In the genomic region with DNA sequence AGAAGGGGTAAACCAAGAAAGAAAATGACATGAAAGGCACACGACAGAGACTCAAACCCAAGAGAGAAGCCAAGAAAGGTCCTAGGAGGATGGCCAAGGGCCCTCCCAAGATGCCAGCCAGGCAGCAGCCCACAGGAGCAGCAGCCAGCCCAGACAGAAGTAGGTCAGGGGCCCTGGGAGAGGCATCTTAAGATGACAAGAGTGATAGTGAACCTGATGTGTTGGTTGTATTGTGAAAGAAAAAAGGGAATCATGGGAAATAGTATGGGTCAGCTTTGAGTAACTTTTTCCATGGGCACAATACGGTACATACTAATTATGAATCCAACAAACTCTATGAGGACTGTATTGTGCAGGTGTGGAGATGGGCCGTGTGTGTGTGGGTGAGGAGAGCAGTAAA, we compare ENCODE assay signal across 10 cellular contexts. TPM values are rescaled to one million over a fixed set of nuclear protein-coding genes. Genes with fewer than 3 reads are reported as not detected.
DNase-seq lines count a peak whose midpoint lies in the region; ATAC-seq lines count a peak whose summit lies in the region.
"Had no signal": no experiment of that assay in that cellular context is flagged by ENCODE, and none has a peak within 500 bp of the region (broad histone marks: within the 10 kb centered on the region; RNA-seq: fewer than 3 reads in every experiment).

No MANE protein-coding gene starts in this region.

- POLR2A ChIA-PET in CD8-positive, alpha-beta memory T cell (lab: Charles Lee) = no interaction called here
- POLR2A ChIA-PET in naive thymus-derived CD4-positive, alpha-beta T cell (lab: Charles Lee) = interaction anchor here (0.6 kb wide), 1 partner anchor 839 kb away, joined by 3 read pairs; no protein-coding TSS in a partner anchor

- H3K27me3 ChIP-seq in CD8-positive, alpha-beta memory T cell (ENCODE audit: insufficient read depth, low read length, poor library complexity, severe bottlenecking) = no peaks in the 10 kb centered on the region
- H3K27me3 ChIP-seq in naive thymus-derived CD4-positive, alpha-beta T cell (ENCODE audit: control insufficient read depth in 2 of 2, insufficient read depth in 2 of 2, low read length in 2 of 2) = no peaks in the 10 kb centered on the region
- H3K27me3 ChIP-seq: sigmoid colon had no signal

- peaks cover 0 to 2% of the 10 kb centered on the region in 2 donors for H3K27me3 Mint-ChIP-seq in CD8-positive, alpha-beta memory T cell
- H3K27me3 Mint-ChIP-seq in activated T-helper 1 cell treated with anti-CD3 and anti-CD28 coated beads, Interleukin-12 subunit alpha, Interleukin-12 subunit beta, Interleukin-2, Interleukin-4 antibody, amounts not matched to agents 30 ng/mL and 10 ng/mL and 1 ng/mL, durations not matched to agents 14 hours and 24 hours and 36 hours (ENCODE audit: insufficient read depth) = peaks cover 2% of the 10 kb centered on the region
- H3K27me3 Mint-ChIP-seq in naive thymus-derived CD4-positive, alpha-beta T cell = no peaks in the 10 kb centered on the region

- CTCF ChIA-PET in CD8-positive, alpha-beta memory T cell (lab: Charles Lee) = interaction anchor here (2.1 kb wide), 1 partner anchor 82 kb away, joined by 6 read pairs; no protein-coding TSS in a partner anchor
- CTCF ChIA-PET in naive thymus-derived CD4-positive, alpha-beta T cell (lab: Charles Lee) = no interaction called here

- intact Hi-C loops in activated T-helper 1 cell treated with anti-CD3 and anti-CD28 coated beads, Interleukin-12 subunit alpha, Interleukin-12 subunit beta, Interleukin-2, Interleukin-4 antibody, amounts not matched to agents 30 ng/mL and 10 ng/mL and 1 ng/mL, durations not matched to agents 14 hours and 24 hours and 36 hours (cut with micrococcal nuclease) = loop anchor here (1.0 to 2.0 kb wide), 2 partner anchors 15 to 102 kb away; no protein-coding TSS in a partner anchor
- intact Hi-C loops in naive thymus-derived CD4-positive, alpha-beta T cell (cut with micrococcal nuclease) = no loop called here

- no peaks in the 10 kb centered on the region for H3K9me3 Mint-ChIP-seq in CD8-positive, alpha-beta memory T cell
- peaks cover 4% of the 10 kb centered on the region for H3K9me3 Mint-ChIP-seq in activated T-helper 1 cell treated with anti-CD3 and anti-CD28 coated beads, Interleukin-12 subunit alpha, Interleukin-12 subunit beta, Interleukin-2, Interleukin-4 antibody, amounts not matched to agents 30 ng/mL and 10 ng/mL and 1 ng/mL, durations not matched to agents 14 hours and 24 hours and 36 hours
- peaks cover 0 to 4% (median under 1%) of the 10 kb centered on the region in 11 donors for H3K9me3 Mint-ChIP-seq in naive thymus-derived CD4-positive, alpha-beta T cell

- no peak overlapping the region for H3K27ac ChIP-seq in CD8-positive, alpha-beta memory T cell (ENCODE audit: low read depth, low read length)
- H3K27ac ChIP-seq in naive thymus-derived CD4-positive, alpha-beta T cell (ENCODE audit: low read depth, low read length) = no peak overlapping the region
- H3K27ac ChIP-seq: sigmoid colon had no signal

- no peaks in the 10 kb centered on the region for H3K36me3 ChIP-seq in CD8-positive, alpha-beta memory T cell (ENCODE audit: insufficient read depth, low read length)
- peaks cover 0 to 7% (median 0%) of the 10 kb centered on the region in 3 experiments for H3K36me3 ChIP-seq in naive thymus-derived CD4-positive, alpha-beta T cell (ENCODE audit: control insufficient read depth in 2 of 3, insufficient read depth in 3 of 3, low read length in 3 of 3)
- H3K36me3 ChIP-seq: sigmoid colon had no signal

- ATAC-seq in naive thymus-derived CD4-positive, alpha-beta T cell = no peak
- ATAC-seq in HG02840 (IDR thresholded peaks at IDR 0.05; ENCODE audit: low FRiP score, unreplicated experiment) = no peak

- H3K4me1 ChIP-seq in CD8-positive, alpha-beta memory T cell (ENCODE audit: insufficient read depth, low read length) = peaks cover 14% of the 10 kb centered on the region
- H3K4me1 ChIP-seq in naive thymus-derived CD4-positive, alpha-beta T cell (ENCODE audit: control insufficient read depth in 2 of 2, insufficient read depth in 2 of 2, low read length in 2 of 2) = peaks cover 5 to 7% of the 10 kb centered on the region in 2 donors

- H3K27ac Mint-ChIP-seq in CD8-positive, alpha-beta memory T cell = peak overlapping the region; percentile 0 to 85 (median 39)
- peak overlapping the region; percentile 67 for H3K27ac Mint-ChIP-seq in activated T-helper 1 cell treated with anti-CD3 and anti-CD28 coated beads, Interleukin-12 subunit alpha, Interleukin-12 subunit beta, Interleukin-2, Interleukin-4 antibody, amounts not matched to agents 30 ng/mL and 10 ng/mL and 1 ng/mL, durations not matched to agents 14 hours and 24 hours and 36 hours
- peak overlapping the region in 1 of 9 donors; percentile 15 for H3K27ac Mint-ChIP-seq in naive thymus-derived CD4-positive, alpha-beta T cell

- peaks cover 4 to 19% (median 10%) of the 10 kb centered on the region in 3 donors for H3K36me3 Mint-ChIP-seq in CD8-positive, alpha-beta memory T cell
- peaks cover 21% of the 10 kb centered on the region for H3K36me3 Mint-ChIP-seq in activated T-helper 1 cell treated with anti-CD3 and anti-CD28 coated beads, Interleukin-12 subunit alpha, Interleukin-12 subunit beta, Interleukin-2, Interleukin-4 antibody, amounts not matched to agents 30 ng/mL and 10 ng/mL and 1 ng/mL, durations not matched to agents 14 hours and 24 hours and 36 hours (ENCODE audit: low read depth)
- H3K36me3 Mint-ChIP-seq in naive thymus-derived CD4-positive, alpha-beta T cell = peaks cover 3 to 33% (median 7%) of the 10 kb centered on the region in 5 donors

- H3K4me3 ChIP-seq in CD8-positive, alpha-beta memory T cell (ENCODE audit: low read length) = no peak overlapping the region
- H3K4me3 ChIP-seq in naive thymus-derived CD4-positive, alpha-beta T cell (ENCODE audit: low read length) = no peak overlapping the region
- H3K4me3 ChIP-seq: sigmoid colon had no signal

- H3K9me3 ChIP-seq in CD8-positive, alpha-beta memory T cell (ENCODE audit: low read length) = no peaks in the 10 kb centered on the region
- H3K9me3 ChIP-seq in naive thymus-derived CD4-positive, alpha-beta T cell (ENCODE audit: control insufficient read depth in 2 of 3, low read length in 3 of 3) = no peaks in the 10 kb centered on the region
- H3K9me3 ChIP-seq: sigmoid colon had no signal

- H3K4me3 Mint-ChIP-seq in CD8-positive, alpha-beta memory T cell = peak overlapping the region; percentile 10 to 93 (median 67)
- peak overlapping the region; percentile 89 for H3K4me3 Mint-ChIP-seq in activated T-helper 1 cell treated with anti-CD3 and anti-CD28 coated beads, Interleukin-12 subunit alpha, Interleukin-12 subunit beta, Interleukin-2, Interleukin-4 antibody, amounts not matched to agents 30 ng/mL and 10 ng/mL and 1 ng/mL, durations not matched to agents 14 hours and 24 hours and 36 hours
- peak overlapping the region in 8 of 10 donors; percentile 1 to 95 (median 24) for H3K4me3 Mint-ChIP-seq in naive thymus-derived CD4-positive, alpha-beta T cell

- no peak for DNase-seq in CD8-positive, alpha-beta memory T cell
- peak; percentile 11 for DNase-seq in M059J (ENCODE audit: low read depth)
- DNase-seq in activated T-helper 1 cell treated with anti-CD3 and anti-CD28 coated beads, Interleukin-12 subunit alpha, Interleukin-12 subunit beta, Interleukin-2, Interleukin-4 antibody, amounts not matched to agents 30 ng/mL and 10 ng/mL and 1 ng/mL, durations not matched to agents 14 hours and 24 hours and 36 hours (ENCODE audit: low spot score) = no peak
- DNase-seq in naive thymus-derived CD4-positive, alpha-beta T cell = peak in 1 of 9 donors; percentile 37
- no peak for DNase-seq in DMS79 (lab: John Stamatoyannopoulos, UW)
- no peak for DNase-seq in H4 (ENCODE audit: low spot score)
- DNase-seq: Karpas-422, NCI-H510A treated with DMSO at 0.1 percent for 48 hours, sigmoid colon had no signal

- peaks cover 43 to 68% (median 47%) of the 10 kb centered on the region in 3 donors for H3K4me1 Mint-ChIP-seq in CD8-positive, alpha-beta memory T cell
- H3K4me1 Mint-ChIP-seq in activated T-helper 1 cell treated with anti-CD3 and anti-CD28 coated beads, Interleukin-12 subunit alpha, Interleukin-12 subunit beta, Interleukin-2, Interleukin-4 antibody, amounts not matched to agents 30 ng/mL and 10 ng/mL and 1 ng/mL, durations not matched to agents 14 hours and 24 hours and 36 hours (ENCODE audit: low read depth) = peaks cover 57% of the 10 kb centered on the region
- peaks cover 35 to 61% (median 49%) of the 10 kb centered on the region in 7 donors for H3K4me1 Mint-ChIP-seq in naive thymus-derived CD4-positive, alpha-beta T cell

RNA-seq across cellular contexts. Expression of a gene that starts 3.3 kb away (rescaled TPM):
- total RNA-seq in CD8-positive, alpha-beta memory T cell = 1 to 10 TPM; 4.4 to 4.9 TPM
- polyA plus RNA-seq in CD8-positive, alpha-beta memory T cell = 2.1 TPM
- total RNA-seq in M059J (2014; rRNA removed; shearing (Covaris generic)) = 9.7 and 15.9 TPM in 2 replicates
- 11.6 and 11.9 TPM in 2 replicates for total RNA-seq in activated T-helper 1 cell treated with anti-CD3 and anti-CD28 coated beads, Interleukin-12 subunit alpha, Interleukin-12 subunit beta, Interleukin-2, Interleukin-4 antibody, amounts not matched to agents 30 ng/mL and 10 ng/mL and 1 ng/mL, durations not matched to agents 14 hours and 24 hours and 36 hours
- 10 to 100 TPM; 10.7 to 13.9 (median 13.4) TPM for total RNA-seq in naive thymus-derived CD4-positive, alpha-beta T cell
- polyA plus RNA-seq in naive thymus-derived CD4-positive, alpha-beta T cell = 1 to 10 TPM; 1.1 to 2.5 TPM
- total RNA-seq in H4 (2014; rRNA removed; shearing (Covaris generic)) = 9.4 and 10.3 TPM in 2 replicates

Comparison
In these comparisons a context has a peak if more than half of its experiments do, and no peak if none do; other contexts are left out.
1. H3K4me3 Mint-ChIP-seq: peak in every context shown above with its lines; median percentile 89 in activated T-helper 1 cell treated with anti-CD3 and anti-CD28 coated beads, Interleukin-12 subunit alpha, Interleukin-12 subunit beta, Interleukin-2, Interleukin-4 antibody, amounts not matched to agents 30 ng/mL and 10 ng/mL and 1 ng/mL, durations not matched to agents 14 hours and 24 hours and 36 hours; 67 in CD8-positive, alpha-beta memory T cell; 24 in naive thymus-derived CD4-positive, alpha-beta T cell.